15 cellular contexts compared by ENCODE assay signal in the genomic region with DNA sequence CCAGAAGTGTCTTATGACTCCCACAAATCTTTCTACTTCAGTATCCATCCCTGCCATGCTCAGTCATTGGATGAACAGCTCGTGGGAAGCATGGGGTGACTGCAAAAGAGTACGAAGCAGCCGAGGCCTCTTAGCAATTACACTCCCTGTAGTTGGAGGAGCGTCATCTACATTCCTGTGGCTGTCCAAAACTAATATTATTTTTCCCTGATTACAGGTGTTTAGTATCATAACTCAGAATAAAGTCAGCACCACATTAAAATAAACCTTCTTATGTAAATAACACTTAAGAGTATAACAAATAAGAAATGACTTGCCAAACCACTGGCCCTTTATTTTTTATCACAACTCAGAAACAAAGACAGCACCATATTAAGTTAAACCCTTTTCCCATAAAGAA.
"Had no signal": no experiment of that assay in that cellular context is flagged by ENCODE, and none has a peak within 500 bp of the region (broad histone marks: within the 10 kb centered on the region; RNA-seq: fewer than 3 reads in every experiment).

No MANE protein-coding gene starts in this region.

- H3K4me1 Mint-ChIP-seq: activated naive CD8-positive, alpha-beta T cell treated with anti-CD3 and anti-CD28 coated beads, Interleukin-2, amount 10 ng/mL, durations not matched to agents 7 days and 5 days; endodermal cell; nephron had no signal

- H3K9me3 ChIP-seq: prostate gland, tibial artery, vagina had no signal

- H3K4me3 ChIP-seq: dorsolateral prefrontal cortex, prostate gland, tibial artery, vagina had no signal

- H3K36me3 ChIP-seq: prostate gland, tibial artery, vagina had no signal

- DNase-seq: activated CD4-positive, alpha-beta T cell treated with anti-CD3 and anti-CD28 coated beads, Interleukin-2, amount 50 U/mL, for 1 hour; activated CD4-positive, CD25-positive, alpha-beta regulatory T cell; activated naive CD8-positive, alpha-beta T cell treated with anti-CD3 and anti-CD28 coated beads, Interleukin-2, amount 10 ng/mL, durations not matched to agents 7 days and 5 days; dorsolateral prefrontal cortex; endodermal cell; mesendoderm; right cardiac atrium; small intestine; stimulated activated CD4-positive, alpha-beta T cell treated with anti-CD3 and anti-CD28 coated beads, Interleukin-4, amount 100 ng/mL, for 24 hours; stimulated activated naive CD4-positive, alpha-beta T cell; tibial artery had no signal

- H3K4me3 Mint-ChIP-seq: activated naive CD8-positive, alpha-beta T cell treated with anti-CD3 and anti-CD28 coated beads, Interleukin-2, amount 10 ng/mL, durations not matched to agents 7 days and 5 days; activated T-helper 1 cell treated with anti-CD3 and anti-CD28 coated beads, Interleukin-12 subunit alpha, Interleukin-12 subunit beta, Interleukin-2, Interleukin-4 antibody, amounts not matched to agents 30 ng/mL and 10 ng/mL and 1 ng/mL, durations not matched to agents 14 hours and 24 hours and 36 hours; endodermal cell; nephron had no signal

- ATAC-seq: right cardiac atrium had no signal

- H3K27ac Mint-ChIP-seq: activated naive CD8-positive, alpha-beta T cell treated with anti-CD3 and anti-CD28 coated beads, Interleukin-2, amount 10 ng/mL, durations not matched to agents 7 days and 5 days; activated T-helper 1 cell treated with anti-CD3 and anti-CD28 coated beads, Interleukin-12 subunit alpha, Interleukin-12 subunit beta, Interleukin-2, Interleukin-4 antibody, amounts not matched to agents 30 ng/mL and 10 ng/mL and 1 ng/mL, durations not matched to agents 14 hours and 24 hours and 36 hours; endodermal cell; nephron had no signal

- H3K27me3 Mint-ChIP-seq: activated naive CD8-positive, alpha-beta T cell treated with anti-CD3 and anti-CD28 coated beads, Interleukin-2, amount 10 ng/mL, durations not matched to agents 7 days and 5 days had no signal

- H3K27me3 ChIP-seq: dorsolateral prefrontal cortex, tibial artery, vagina had no signal

- H3K4me1 ChIP-seq: prostate gland, tibial artery, vagina had no signal

- H3K9me3 Mint-ChIP-seq: nephron had no signal

- H3K36me3 Mint-ChIP-seq: activated naive CD8-positive, alpha-beta T cell treated with anti-CD3 and anti-CD28 coated beads, Interleukin-2, amount 10 ng/mL, durations not matched to agents 7 days and 5 days had no signal

- H3K27ac ChIP-seq: dorsolateral prefrontal cortex, prostate gland, tibial artery, vagina had no signal
